In the genomic region with DNA sequence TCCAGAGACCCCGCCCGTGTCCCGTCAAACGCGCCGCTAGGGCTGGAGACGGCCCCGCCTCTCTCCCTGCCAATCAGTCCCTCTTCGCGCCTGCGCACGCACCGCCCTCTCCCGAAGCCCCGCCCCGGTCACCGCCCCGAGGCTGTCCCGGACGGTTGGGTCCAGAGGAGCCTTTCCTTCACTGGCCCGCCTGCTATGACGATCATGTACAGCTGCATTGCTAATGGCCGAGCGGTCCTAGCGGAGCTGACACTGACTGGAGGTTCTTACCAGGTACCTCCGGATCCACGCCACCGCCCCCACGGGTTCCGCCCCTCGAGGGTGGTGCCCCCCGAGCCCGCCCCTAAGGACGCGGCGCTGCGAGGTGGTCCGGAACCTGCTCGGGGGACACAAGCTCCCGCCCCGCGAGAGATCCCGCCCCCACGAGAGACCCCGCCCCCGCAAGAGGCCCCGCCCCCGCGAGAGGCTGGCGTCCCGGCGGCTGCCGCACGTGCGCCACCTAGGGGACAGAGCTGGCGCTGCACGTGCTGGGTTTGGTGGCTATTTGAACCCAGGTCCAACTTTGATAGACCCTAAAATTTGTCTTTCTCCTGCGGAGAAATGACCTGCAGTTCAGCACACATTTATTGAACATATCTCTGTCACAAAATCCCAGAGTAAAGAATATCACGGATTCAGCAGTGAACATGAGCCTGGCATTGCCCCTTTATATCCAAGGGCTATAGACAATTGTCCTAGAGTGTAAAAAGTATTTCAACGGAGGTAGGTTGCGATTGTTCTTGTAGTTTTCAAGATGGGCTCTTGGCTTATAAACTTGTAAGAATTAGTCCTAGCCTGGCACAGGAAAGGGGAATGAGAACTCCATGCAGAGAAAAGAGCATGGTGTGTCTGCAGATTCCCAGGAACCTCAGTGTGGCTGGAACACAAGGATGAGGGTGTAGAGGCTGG, we compare ENCODE assay signal across 8 cellular contexts.
DNase-seq lines count a peak whose midpoint lies in the region; ATAC-seq, FAIRE-seq and TF ChIP-seq lines count a peak whose summit lies in the region.

No MANE protein-coding gene starts in this region.

- TF ChIP-seq CTCF in WI38 (IDR thresholded peaks at IDR 0.05; ENCODE audit: low read depth, low read length) = peak; percentile 76
- peak; percentile 82 for TF ChIP-seq CTCF in cardiac fibroblast (IDR thresholded peaks at IDR 0.05; ENCODE audit: low read depth, low read length)

- H3K27ac ChIP-seq in small intestine (ENCODE audit: low read depth in 1 of 2, low read length in 1 of 2) = peak overlapping the region; percentile 44 to 74

- FAIRE-seq in small intestine (lab: Jason Lieb, UNC) = no peak

- no peaks in the 10 kb centered on the region for H3K27me3 ChIP-seq in small intestine (ENCODE audit: control insufficient read depth in 2 of 2, insufficient read depth in 2 of 2, low read length in 2 of 2)

- DNase-seq in ACHN (peak; percentile 97), NCI-H2227 (lab: John Stamatoyannopoulos, UW; ENCODE audit: unreplicated experiment) (peak; percentile 96), cardiac fibroblast (ENCODE audit: low read depth in 2 of 2) (peak; percentile 99), iPS-NIHi7 (ENCODE audit: extremely low spot score) (peak; percentile 99), small intestine (peak; percentile 99)

- H3K4me3 ChIP-seq in WI38 (ENCODE audit: low read depth, low read length) (peak overlapping the region; percentile 54), cardiac fibroblast (replicated peaks in 1 of 2; ENCODE audit: low read depth in 2 of 2, low read length in 2 of 2) (peak overlapping the region; percentile 47 to 51), small intestine (ENCODE audit: low read depth in 1 of 2, low read length in 2 of 2) (peak overlapping the region; percentile 24 to 61)

- no peaks in the 10 kb centered on the region for H3K9me3 ChIP-seq in small intestine (ENCODE audit: control insufficient read depth, low read depth)

- no peaks in the 10 kb centered on the region for H3K36me3 ChIP-seq in small intestine (ENCODE audit: control insufficient read depth in 2 of 2, insufficient read depth in 2 of 2, low read length in 2 of 2)

- 1 to 3% (median 2%) methylated on average over 61 of the region's 61 CpGs for WGBS in small intestine, 3 donors

- ATAC-seq in GM18870 (IDR thresholded peaks at IDR 0.05; ENCODE audit: unreplicated experiment) (peak; percentile 100), HG03159 (IDR thresholded peaks at IDR 0.05; ENCODE audit: unreplicated experiment) (peak; percentile 100)

- in situ Hi-C loops in ACHN (cut with HindIII; ENCODE audit: low pct_ligation_motif_present, low pct_unique_long_range_greater_than_20kb, low sequenced_read_pairs) = no loop called here

- peaks cover 0 to 2% of the 10 kb centered on the region in 2 donors for H3K4me1 ChIP-seq in small intestine (ENCODE audit: control insufficient read depth in 2 of 2, insufficient read depth in 1 of 2, low read depth in 1 of 2, low read length in 1 of 2)

Comparison
In these comparisons a context has a peak if more than half of its experiments do, and no peak if none do; other contexts are left out.
1. Peak in every context shown above with its lines: DNase-seq, ATAC-seq, H3K4me3 ChIP-seq and H3K27ac ChIP-seq.